Comparison of ENCODE assay signal across 8 cellular contexts in genomic region chr10:132387723-132388210, GRCh38. TPM values are rescaled to one million over a fixed set of nuclear protein-coding genes. Genes with fewer than 3 reads are reported as not detected.
DNase-seq lines count a peak whose midpoint lies in the region; ATAC-seq and TF ChIP-seq lines count a peak whose summit lies in the region.

No MANE protein-coding gene starts in this region.

- DNase-seq in AG20443 (ENCODE audit: low spot score) (peak; percentile 95), NB4 (ENCODE audit: low read depth) (peak; percentile 91), dorsolateral prefrontal cortex (peak in 4 of 10 donors; percentile 20 to 57 (median 49)), mucosa of gallbladder (ENCODE audit: low spot score) (peak; percentile 68)
- peak; percentile 79 for DNase-seq in activated CD4-positive, alpha-beta T cell treated with anti-CD3 and anti-CD28 coated beads, Interleukin-2, amount 50 U/mL, for 1 hour

- peak; percentile 57 for TF ChIP-seq CTCF in NB4 (IDR thresholded peaks at IDR 0.05; ENCODE audit: low read depth, low read length)
- peak; percentile 19 to 76 (median 58) for TF ChIP-seq CTCF in dorsolateral prefrontal cortex (IDR thresholded peaks at IDR 0.05 in 54 of 56, conservative IDR thresholded peaks at IDR 0.05 in 2 of 56; ENCODE audit: low read depth in 1 of 56, partially characterized antibody in 56 of 56)

- intact Hi-C loops in dorsolateral prefrontal cortex (cut with DNase I) = loop anchor here (2.0 to 5.0 kb wide), 2 partner anchors 65 to 250 kb away; no protein-coding TSS in a partner anchor

- H3K27ac Mint-ChIP-seq in stimulated activated memory B cell treated with anti-CD40 and anti-IgM and Interleukin-4, amounts not matched to agents 10 μg/mL and 1 μg/mL and 100 μg/mL, for 72 hours = peak overlapping the region; percentile 90

- no peaks in the 10 kb centered on the region for H3K27me3 ChIP-seq in dorsolateral prefrontal cortex

- H3K27ac ChIP-seq in dorsolateral prefrontal cortex = peak overlapping the region in 7 of 59 donors; percentile 15 to 64 (median 28)

- peak; percentile 37 for ATAC-seq in GM19468 (IDR thresholded peaks at IDR 0.05; ENCODE audit: extremely low read depth, unreplicated experiment)
- ATAC-seq in stimulated activated memory B cell treated with anti-CD40 and anti-IgM and Interleukin-4, amounts not matched to agents 10 μg/mL and 1 μg/mL and 100 μg/mL, for 72 hours = peak; percentile 82
- no peak for ATAC-seq in HG03135 (IDR thresholded peaks at IDR 0.05; ENCODE audit: unreplicated experiment)

- H3K9me3 Mint-ChIP-seq in stimulated activated memory B cell treated with anti-CD40 and anti-IgM and Interleukin-4, amounts not matched to agents 10 μg/mL and 1 μg/mL and 100 μg/mL, for 72 hours = peaks cover 8% of the 10 kb centered on the region

- no peaks in the 10 kb centered on the region for H3K27me3 Mint-ChIP-seq in stimulated activated memory B cell treated with anti-CD40 and anti-IgM and Interleukin-4, amounts not matched to agents 10 μg/mL and 1 μg/mL and 100 μg/mL, for 72 hours

- H3K4me3 ChIP-seq in NB4 (ENCODE audit: low read depth, low read length) = peak overlapping the region; percentile 16
- peak overlapping the region in 1 of 59 donors; percentile 30 for H3K4me3 ChIP-seq in dorsolateral prefrontal cortex

- TF ChIP-seq POLR2A in NB4 (IDR thresholded peaks at IDR 0.05; ENCODE audit: extremely low read depth, insufficient read length) = no peak

- peaks cover 20% of the 10 kb centered on the region for H3K4me1 Mint-ChIP-seq in stimulated activated memory B cell treated with anti-CD40 and anti-IgM and Interleukin-4, amounts not matched to agents 10 μg/mL and 1 μg/mL and 100 μg/mL, for 72 hours

- H3K4me3 Mint-ChIP-seq in stimulated activated memory B cell treated with anti-CD40 and anti-IgM and Interleukin-4, amounts not matched to agents 10 μg/mL and 1 μg/mL and 100 μg/mL, for 72 hours = peak overlapping the region; percentile 73

- no peaks in the 10 kb centered on the region for H3K36me3 Mint-ChIP-seq in stimulated activated memory B cell treated with anti-CD40 and anti-IgM and Interleukin-4, amounts not matched to agents 10 μg/mL and 1 μg/mL and 100 μg/mL, for 72 hours

RNA-seq across cellular contexts. Expression of gene PWWP2B, which starts 9.2 kb away (rescaled TPM):
- total RNA-seq in dorsolateral prefrontal cortex (10 to 100 TPM in 118 of 120 experiments, 1 to 10 TPM in 2; 7.7 to 28.3 (median 17.8) TPM), mucosa of gallbladder (52.9 TPM)

RNA-seq across cellular contexts. Expression of gene LRRC27, which starts 55.8 kb away (rescaled TPM):
- total RNA-seq in dorsolateral prefrontal cortex = 10 to 100 TPM; 14.0 to 36.4 (median 25.3) TPM
- 12.4 TPM for total RNA-seq in mucosa of gallbladder
